Comparison of ENCODE assay signal across 17 cellular contexts in the genomic region with DNA sequence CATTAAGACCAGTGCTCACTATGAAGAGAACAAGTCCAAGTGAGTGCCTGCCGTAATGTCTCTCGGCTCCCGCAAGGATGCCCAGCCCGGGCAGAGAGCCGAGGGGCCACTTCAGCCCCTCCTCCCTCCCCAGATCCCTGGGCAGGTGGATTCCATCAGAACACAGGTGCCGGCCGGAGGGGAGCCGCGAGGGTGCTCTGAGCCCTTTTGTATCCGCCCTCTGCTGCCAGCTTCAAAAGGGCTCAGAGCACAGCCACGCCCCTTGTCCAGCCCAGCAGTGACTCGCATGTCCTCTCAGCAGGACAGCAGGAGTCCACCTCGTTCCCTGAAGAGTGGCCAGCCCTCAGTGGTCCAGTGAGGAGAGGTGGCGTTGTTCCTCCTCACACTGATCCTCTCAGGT. TPM values are rescaled to one million over a fixed set of nuclear protein-coding genes. Genes with fewer than 3 reads are reported as not detected.
A peak's percentile ranks its signal among the peaks of the same experiment; 100 is the strongest.
DNase-seq lines count a peak whose midpoint lies in the region; ATAC-seq, FAIRE-seq and TF ChIP-seq lines count a peak whose summit lies in the region.
"Had no signal": no experiment of that assay in that cellular context is flagged by ENCODE, and none has a peak within 500 bp of the region (broad histone marks: within the 10 kb centered on the region; RNA-seq: fewer than 3 reads in every experiment).

No MANE protein-coding gene starts in this region.

- no peak overlapping the region for H3K23ac ChIP-seq in trophoblast cell (ENCODE audit: low read length)

- no peak for ATAC-seq in T-helper 17 cell
- ATAC-seq in HepG2 = peak; percentile 70

- CTCF ChIA-PET in HepG2 (lab: Yijun Ruan, JAX; ENCODE audit: low intra/inter-chr PET ratio, low total read pairs) = interaction anchor here (1.1 kb wide), 1 partner anchor 56 kb away, joined by 3 read pairs; no protein-coding TSS in a partner anchor

- no peak overlapping the region for H2AFZ ChIP-seq in HepG2 (ENCODE audit: low read length)
- no peak overlapping the region for H2AFZ ChIP-seq in trophoblast cell (ENCODE audit: insufficient read depth, low read length, poor library complexity)

- no peaks in the 10 kb centered on the region for H3K79me1 ChIP-seq in trophoblast cell (ENCODE audit: low read length)

- TF ChIP-seq POLR2A in HepG2 (IDR thresholded peaks at IDR 0.05; ENCODE audit: insufficient read depth in 1 of 2, low read depth in 2 of 2, low read length in 2 of 2) (no peak), erythroblast (IDR thresholded peaks at IDR 0.05; ENCODE audit: low read length) (no peak)

- TF ChIP-seq EP300 in HepG2 (IDR thresholded peaks at IDR 0.05; ENCODE audit: low read depth in 2 of 2, low read length in 2 of 2) = no peak
- no peak for TF ChIP-seq EP300 in HepG2 (CRISPR knock-in tag; IDR thresholded peaks at IDR 0.05; ENCODE audit: borderline replicate concordance)

- H2BK120ac ChIP-seq in trophoblast cell (ENCODE audit: insufficient read depth, low read length, poor library complexity) = no peak overlapping the region

- peaks cover 4% of the 10 kb centered on the region for H3K36me3 Mint-ChIP-seq in T-helper 17 cell (ENCODE audit: low read depth)

- no peak overlapping the region for H3K14ac ChIP-seq in trophoblast cell (ENCODE audit: low read length)

- H3K27ac Mint-ChIP-seq in T-helper 17 cell = peak overlapping the region; percentile 93

- H3K27ac ChIP-seq in HepG2 (ENCODE audit: extremely low read length, insufficient read depth, low read length) (no peak overlapping the region), trophoblast cell (ENCODE audit: low read depth, low read length) (no peak overlapping the region)
- H3K27ac ChIP-seq: 22Rv1, ascending aorta had no signal

- H4K12ac ChIP-seq in trophoblast cell (ENCODE audit: low read depth, low read length) = no peak overlapping the region

- no peak overlapping the region for H2AK5ac ChIP-seq in trophoblast cell (ENCODE audit: low read length)

- no peaks in the 10 kb centered on the region for H3K27me3 Mint-ChIP-seq in T-helper 17 cell

- H3K4me3 ChIP-seq in HepG2 (replicated peaks in 1 of 3; ENCODE audit: insufficient read depth in 1 of 3, low read depth in 2 of 3, low read length in 3 of 3) (no peak overlapping the region), trophoblast cell (ENCODE audit: low read depth, low read length) (no peak overlapping the region)
- H3K4me3 ChIP-seq: ascending aorta had no signal

- no peak overlapping the region for H2BK5ac ChIP-seq in trophoblast cell (ENCODE audit: low read depth, low read length, poor library complexity)

- no peaks in the 10 kb centered on the region for H3K79me2 ChIP-seq in HepG2 (ENCODE audit: insufficient read depth, low read length)
- no peaks in the 10 kb centered on the region for H3K79me2 ChIP-seq in trophoblast cell (ENCODE audit: control insufficient read depth, insufficient read depth, low read length, poor library complexity)

- no TSS peak for BruUV-seq in HepG2 (replicated peaks; lab: Mats Ljungman, UMichigan)

- H3K4me1 ChIP-seq in HepG2 (ENCODE audit: insufficient read depth, low read length) (no peaks in the 10 kb centered on the region), trophoblast cell (ENCODE audit: control insufficient read depth in 1 of 2, insufficient read depth in 2 of 2, low read length in 2 of 2) (no peaks in the 10 kb centered on the region)
- H3K4me1 ChIP-seq: ascending aorta had no signal

- H3K27me3 ChIP-seq in HepG2 (ENCODE audit: control insufficient read depth in 1 of 2, insufficient read depth in 2 of 2, low read length in 2 of 2) = no peaks in the 10 kb centered on the region
- H3K27me3 ChIP-seq in trophoblast cell (ENCODE audit: insufficient read depth, low read length) = no peaks in the 10 kb centered on the region
- H3K27me3 ChIP-seq: ascending aorta had no signal

- no peak overlapping the region for H3K18ac ChIP-seq in trophoblast cell (ENCODE audit: low read length)

- H4K8ac ChIP-seq in trophoblast cell (ENCODE audit: low read depth, low read length) = no peak overlapping the region

- FAIRE-seq in HepG2 (lab: Jason Lieb, UNC) = no peak

- no peak overlapping the region for H3K4me3 Mint-ChIP-seq in T-helper 17 cell
- H3K4me3 Mint-ChIP-seq: activated T-helper 1 cell treated with anti-CD3 and anti-CD28 coated beads, Interleukin-12 subunit alpha, Interleukin-12 subunit beta, Interleukin-2, Interleukin-4 antibody, amounts not matched to agents 30 ng/mL and 10 ng/mL and 1 ng/mL, durations not matched to agents 14 hours and 24 hours and 36 hours; neural crest cell had no signal

- H3K9ac ChIP-seq in HepG2 (ENCODE audit: insufficient read depth, low read depth, low read length) (no peak overlapping the region), trophoblast cell (ENCODE audit: low read length) (no peak overlapping the region)

- no peak overlapping the region for H2BK12ac ChIP-seq in trophoblast cell (ENCODE audit: low read length)

- POLR2A ChIA-PET in HepG2 (lab: Yijun Ruan, JAX) = no interaction called here

- TF ChIP-seq RAD21 in HepG2 (CRISPR knock-in tag; IDR thresholded peaks at IDR 0.05) = no peak

- H3K9me3 ChIP-seq in T-helper 17 cell (ENCODE audit: control insufficient read depth, low read length, poor library complexity, severe bottlenecking) (no peaks in the 10 kb centered on the region), HepG2 (ENCODE audit: low read length) (no peaks in the 10 kb centered on the region), trophoblast cell (ENCODE audit: insufficient read depth, low read depth, low read length) (peaks cover 4% of the 10 kb centered on the region)
- H3K9me3 ChIP-seq: ascending aorta had no signal

- no peak overlapping the region for H3K4me2 ChIP-seq in HepG2 (ENCODE audit: low read depth, low read length)
- H3K4me2 ChIP-seq in trophoblast cell (ENCODE audit: low read length) = no peak overlapping the region

- 80% methylated on average over 2 of the region's 14 CpGs for WGBS in HepG2 (ENCODE audit: low lambda C conversion rate)
- WGBS in trophoblast cell (ENCODE audit: extremely low coverage, insufficient coverage, insufficient read length) = no CpG with 5 or more reads among the region's 14 CpGs

- no peak for TF ChIP-seq CTCF in HepG2 (CRISPR knock-in tag; IDR thresholded peaks at IDR 0.05)

- H3K36me3 ChIP-seq in HepG2 (replicated peaks in 1 of 2; ENCODE audit: control insufficient read depth in 1 of 2, insufficient read depth in 2 of 2, low read length in 2 of 2) (no peaks in the 10 kb centered on the region), trophoblast cell (ENCODE audit: control insufficient read depth in 1 of 2, insufficient read depth in 2 of 2, low read length in 2 of 2) (peaks cover 0 to under 1% of the 10 kb centered on the region in 2 experiments)

- intact Hi-C loops in HepG2 (cut with micrococcal nuclease; ENCODE audit: unreplicated experiment) = loop anchor here (1.0 kb wide), 1 partner anchor 18 kb away; no protein-coding TSS in a partner anchor

- DNase-seq in DMS53 (lab: John Stamatoyannopoulos, UW) (peak; percentile 14), DMS53 treated with DMSO at 0.1 percent for 48 hours (lab: John Stamatoyannopoulos, UW; ENCODE audit: unreplicated experiment) (no peak), Daoy (ENCODE audit: low read depth) (peak; percentile 15), T-helper 17 cell (no peak), HepG2 (ENCODE audit: low spot score) (no peak), erythroblast (lab: John Stamatoyannopoulos, UW) (no peak), trophoblast cell (no peak)
- DNase-seq in activated effector memory CD4-positive, alpha-beta T cell treated with anti-CD3 and anti-CD28 coated beads, Interleukin-2, amount 50 U/mL, for 16 hours = no peak
- DNase-seq: C1 segment of cervical spinal cord, cerebellar nuclear complex, mesendoderm, NCI-H187, NCI-H446 treated with DMSO at 0.1 percent for 48 hours had no signal

- H3K4ac ChIP-seq in trophoblast cell (ENCODE audit: low read depth, low read length) = no peak overlapping the region

- in situ Hi-C loops in HepG2 (cut with HindIII; ENCODE audit: extremely low pct_ligation_motif_present, low pct_unique_long_range_greater_than_20kb) = loop anchor here (5.0 to 10.0 kb wide), 2 partner anchors 57 to 165 kb away; partner anchors contain the start of gene MED7

- H3K4me1 Mint-ChIP-seq in T-helper 17 cell = peaks cover 42% of the 10 kb centered on the region
- H3K4me1 Mint-ChIP-seq: neural crest cell had no signal

- H4K91ac ChIP-seq in trophoblast cell (ENCODE audit: low read depth, low read length) = no peak overlapping the region

- H4K20me1 ChIP-seq in HepG2 (ENCODE audit: insufficient read depth, low read length) = no peaks in the 10 kb centered on the region

RNA-seq across cellular contexts. Expression of gene CYFIP2, which starts 43.9 kb away (rescaled TPM):
- total RNA-seq in Daoy (2014; rRNA removed; shearing (Covaris generic)) = 7.6 and 8.5 TPM in 2 replicates
- total RNA-seq in T-helper 17 cell (100 to 1,000 TPM; 363 to 389 TPM), HepG2 (2016; rRNA removed; fragmentation: Illumina TruSeq; extraction: Trizol) (30.3 and 40.2 TPM in 2 replicates)
- total RNA-seq in HepG2 (2016; cell fraction: cytosol; rRNA removed; fragmentation: Illumina TruSeq; extraction: Trizol; ENCODE audit: low read depth) = 13.4 and 13.7 TPM in 2 replicates
- 28.6 and 32.7 TPM in 2 replicates for total RNA-seq in HepG2 (2016; cell fraction: insoluble cytoplasmic fraction; rRNA removed; fragmentation: Illumina TruSeq; extraction: Trizol)
- total RNA-seq in HepG2 (2016; cell fraction: membrane; rRNA removed; fragmentation: Illumina TruSeq; extraction: Trizol) = 33.5 TPM in 2 replicates
- 25.4 and 29.9 TPM in 2 replicates for total RNA-seq in HepG2 (2016; cell fraction: nucleus; rRNA removed; fragmentation: Illumina TruSeq; extraction: Trizol)
- 22.5 and 22.6 TPM in 2 replicates for polyA plus RNA-seq in HepG2 (2011; rRNA removed)
- polyA plus RNA-seq in HepG2 (2011; cell fraction: cytosol; rRNA removed) = 20.3 and 24.1 TPM in 2 replicates
- 61.6 and 72.0 TPM in 2 replicates for polyA plus RNA-seq in HepG2 (2011; cell fraction: nucleus; rRNA removed)
- 43.3 and 45.5 TPM in 2 replicates for polyA plus RNA-seq in HepG2 (2012)
- polyA plus RNA-seq in HepG2 (2016; cell fraction: cytosol; fragmentation: Illumina TruSeq; extraction: Trizol; ENCODE audit: low read depth) = 14.6 and 15.8 TPM in 2 replicates
- polyA plus RNA-seq in HepG2 (2016; cell fraction: insoluble cytoplasmic fraction; fragmentation: Illumina TruSeq; extraction: Trizol; ENCODE audit: low read depth) = 39.1 and 48.8 TPM in 2 replicates
- polyA plus RNA-seq in HepG2 (2016; cell fraction: membrane; fragmentation: Illumina TruSeq; extraction: Trizol; ENCODE audit: low read depth) = 33.6 and 33.7 TPM in 2 replicates
- 31.7 and 39.3 TPM in 2 replicates for polyA plus RNA-seq in HepG2 (2016; cell fraction: nucleus; fragmentation: Illumina TruSeq; extraction: Trizol; ENCODE audit: insufficient read depth, low read depth)
- polyA minus RNA-seq in HepG2 (2011; rRNA and poly(A)+ RNA removed; ENCODE audit: low replicate concordance) = 17.9 and 70.5 TPM in 2 replicates
- polyA minus RNA-seq in HepG2 (2011; cell fraction: cytosol; rRNA and poly(A)+ RNA removed) = 16.3 and 22.5 TPM in 2 replicates
- 55.0 and 64.3 TPM in 2 replicates for polyA minus RNA-seq in HepG2 (2011; cell fraction: nucleus; rRNA and poly(A)+ RNA removed)
- polyA plus RNA-seq in trophoblast cell (2013) = 19.6 and 21.0 TPM in 2 replicates

Comparison
In these comparisons a context has a peak if more than half of its experiments do, and no peak if none do; other contexts are left out.
1. DNase-seq: peak in DMS53 (single experiment) and Daoy (single experiment); none in DMS53 treated with DMSO at 0.1 percent for 48 hours (single experiment), T-helper 17 cell (0 of 3), HepG2 (single experiment), erythroblast (0 of 2), trophoblast cell (0 of 2) and activated effector memory CD4-positive, alpha-beta T cell treated with anti-CD3 and anti-CD28 coated beads, Interleukin-2, amount 50 U/mL, for 16 hours (single experiment).
2. RNA of gene CYFIP2, which starts 43.9 kb away (total RNA-seq): 363 to 389 TPM in T-helper 17 cell; 13.4 to 40.2 TPM in HepG2 and 7.6 to 8.5 TPM in Daoy; every median in the first group is over 4 times any median in the second.